In the genomic region with DNA sequence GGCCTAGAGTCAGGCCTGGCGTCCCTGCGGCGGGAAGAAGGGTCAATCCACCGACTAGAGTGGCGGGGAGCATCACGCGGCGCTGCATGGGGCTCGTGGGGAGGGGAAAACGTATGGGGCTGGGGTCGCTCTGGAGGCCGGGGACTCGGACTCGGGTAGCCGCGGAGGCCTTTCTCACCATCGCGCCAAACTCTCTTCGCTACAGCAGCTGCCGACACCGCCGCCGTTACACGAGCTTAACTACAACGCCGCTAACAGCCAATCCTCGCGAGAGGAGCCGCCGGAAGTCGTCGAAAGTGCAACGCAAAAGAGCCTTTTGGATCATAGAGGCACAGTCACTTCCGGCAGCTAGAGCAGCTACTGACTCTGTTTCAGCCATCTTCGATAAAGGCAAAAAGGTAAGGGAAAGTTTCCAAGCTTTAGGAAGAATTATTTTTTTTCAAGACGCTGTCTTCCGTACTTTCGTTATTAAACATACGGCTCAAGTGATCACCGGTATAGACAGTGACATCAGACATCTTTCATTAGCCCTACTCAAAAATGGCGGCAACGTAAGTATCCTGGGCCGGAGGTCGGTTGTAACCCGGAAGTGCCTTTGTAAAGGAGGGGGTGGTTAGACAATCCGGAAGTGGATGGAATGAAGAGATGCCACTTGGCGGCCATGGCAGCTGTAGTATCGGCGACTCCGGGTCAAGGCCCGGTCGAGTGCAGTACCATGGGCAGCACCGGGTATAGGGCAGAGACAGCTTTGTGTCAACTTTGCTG, we compare ENCODE assay signal across 1 cellular context.
TF ChIP-seq lines count a peak whose summit lies in the region.

A gene (minus strand): TSS at position 247 of the 765 bp plus-strand sequence. CDS start 66 bp downstream, at position 181.
A gene with protein sequence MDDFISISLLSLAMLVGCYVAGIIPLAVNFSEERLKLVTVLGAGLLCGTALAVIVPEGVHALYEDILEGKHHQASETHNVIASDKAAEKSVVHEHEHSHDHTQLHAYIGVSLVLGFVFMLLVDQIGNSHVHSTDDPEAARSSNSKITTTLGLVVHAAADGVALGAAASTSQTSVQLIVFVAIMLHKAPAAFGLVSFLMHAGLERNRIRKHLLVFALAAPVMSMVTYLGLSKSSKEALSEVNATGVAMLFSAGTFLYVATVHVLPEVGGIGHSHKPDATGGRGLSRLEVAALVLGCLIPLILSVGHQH (plus strand): TSS at position 640 of the 765 bp plus-strand sequence. CDS start 678 bp downstream, outside the sequence.

TF ChIP-seq in HepG2, 621 proteins besides CTCF, POLR2A, EP300 and RAD21 (continued from another document and continues in another):
- peak; percentile 74 for TF ChIP-seq POGZ (CRISPR knock-in tag; IDR thresholded peaks at IDR 0.05)
- TF ChIP-seq, protein P1, sequence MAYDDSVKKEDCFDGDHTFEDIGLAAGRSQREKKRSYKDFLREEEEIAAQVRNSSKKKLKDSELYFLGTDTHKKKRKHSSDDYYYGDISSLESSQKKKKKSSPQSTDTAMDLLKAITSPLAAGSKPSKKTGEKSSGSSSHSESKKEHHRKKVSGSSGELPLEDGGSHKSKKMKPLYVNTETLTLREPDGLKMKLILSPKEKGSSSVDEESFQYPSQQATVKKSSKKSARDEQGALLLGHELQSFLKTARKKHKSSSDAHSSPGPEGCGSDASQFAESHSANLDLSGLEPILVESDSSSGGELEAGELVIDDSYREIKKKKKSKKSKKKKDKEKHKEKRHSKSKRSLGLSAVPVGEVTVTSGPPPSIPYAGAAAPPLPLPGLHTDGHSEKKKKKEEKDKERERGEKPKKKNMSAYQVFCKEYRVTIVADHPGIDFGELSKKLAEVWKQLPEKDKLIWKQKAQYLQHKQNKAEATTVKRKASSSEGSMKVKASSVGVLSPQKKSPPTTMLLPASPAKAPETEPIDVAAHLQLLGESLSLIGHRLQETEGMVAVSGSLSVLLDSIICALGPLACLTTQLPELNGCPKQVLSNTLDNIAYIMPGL (CRISPR knock-in tag; IDR thresholded peaks at IDR 0.05; ENCODE audit: borderline replicate concordance in 1 of 2, low read depth in 1 of 2), result peak; percentile 59 to 76
- peak; percentile 43; the same call in 1 of the 2 replicates for TF ChIP-seq GATAD2A (CRISPR knock-in tag; IDR thresholded peaks at IDR 0.05)
- TF ChIP-seq ZNF546 (CRISPR knock-in tag; conservative IDR thresholded peaks at IDR 0.05), result no peak
- TF ChIP-seq HMG20B (CRISPR knock-in tag; conservative IDR thresholded peaks at IDR 0.05), result peak; percentile 1; the same call in 1 of the 2 replicates
- TF ChIP-seq FOSL2 (CRISPR knock-in tag; IDR thresholded peaks at IDR 0.05), result peak; percentile 28; the same call in 1 of the 2 replicates
- TF ChIP-seq ZNF350 (CRISPR knock-in tag; IDR thresholded peaks at IDR 0.05; ENCODE audit: borderline replicate concordance, low read depth), result peak; percentile 74; the same call in 1 of the 2 replicates
- TF ChIP-seq, protein P2, sequence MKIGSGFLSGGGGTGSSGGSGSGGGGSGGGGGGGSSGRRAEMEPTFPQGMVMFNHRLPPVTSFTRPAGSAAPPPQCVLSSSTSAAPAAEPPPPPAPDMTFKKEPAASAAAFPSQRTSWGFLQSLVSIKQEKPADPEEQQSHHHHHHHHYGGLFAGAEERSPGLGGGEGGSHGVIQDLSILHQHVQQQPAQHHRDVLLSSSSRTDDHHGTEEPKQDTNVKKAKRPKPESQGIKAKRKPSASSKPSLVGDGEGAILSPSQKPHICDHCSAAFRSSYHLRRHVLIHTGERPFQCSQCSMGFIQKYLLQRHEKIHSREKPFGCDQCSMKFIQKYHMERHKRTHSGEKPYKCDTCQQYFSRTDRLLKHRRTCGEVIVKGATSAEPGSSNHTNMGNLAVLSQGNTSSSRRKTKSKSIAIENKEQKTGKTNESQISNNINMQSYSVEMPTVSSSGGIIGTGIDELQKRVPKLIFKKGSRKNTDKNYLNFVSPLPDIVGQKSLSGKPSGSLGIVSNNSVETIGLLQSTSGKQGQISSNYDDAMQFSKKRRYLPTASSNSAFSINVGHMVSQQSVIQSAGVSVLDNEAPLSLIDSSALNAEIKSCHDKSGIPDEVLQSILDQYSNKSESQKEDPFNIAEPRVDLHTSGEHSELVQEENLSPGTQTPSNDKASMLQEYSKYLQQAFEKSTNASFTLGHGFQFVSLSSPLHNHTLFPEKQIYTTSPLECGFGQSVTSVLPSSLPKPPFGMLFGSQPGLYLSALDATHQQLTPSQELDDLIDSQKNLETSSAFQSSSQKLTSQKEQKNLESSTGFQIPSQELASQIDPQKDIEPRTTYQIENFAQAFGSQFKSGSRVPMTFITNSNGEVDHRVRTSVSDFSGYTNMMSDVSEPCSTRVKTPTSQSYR (CRISPR knock-in tag; IDR thresholded peaks at IDR 0.05; ENCODE audit: borderline replicate concordance), result peak; percentile 71; the same call in 1 of the 2 replicates
- TF ChIP-seq ZNF501 (CRISPR knock-in tag; IDR thresholded peaks at IDR 0.05), result peak; percentile 65; the same call in 1 of the 2 replicates
- peak; percentile 17; the same call in 1 of the 2 replicates for TF ChIP-seq ZNF788 (CRISPR knock-in tag; IDR thresholded peaks at IDR 0.05; ENCODE audit: borderline replicate concordance)
- TF ChIP-seq RNF2 (conservative IDR thresholded peaks at IDR 0.05; ENCODE audit: low read depth), result no peak
- no peak for TF ChIP-seq DNMT3B (CRISPR knock-in tag; conservative IDR thresholded peaks at IDR 0.05)
- TF ChIP-seq NR2F1 (CRISPR knock-in tag; IDR thresholded peaks at IDR 0.05), result peak in 1 of 2 experiments; percentile 37; a peak in 1 of 4 replicates
- TF ChIP-seq ZNF160 (CRISPR knock-in tag; IDR thresholded peaks at IDR 0.05), result no peak
- TF ChIP-seq U2AF1 (optimal IDR thresholded peaks at IDR 0.05; ENCODE audit: low read depth, low read length), result no peak
- no peak for TF ChIP-seq NFE2L2 (IDR thresholded peaks at IDR 0.05; ENCODE audit: low read length)
- TF ChIP-seq ZNF724P (CRISPR knock-in tag; IDR thresholded peaks at IDR 0.05; ENCODE audit: borderline replicate concordance), result no peak
- TF ChIP-seq, protein P3, sequence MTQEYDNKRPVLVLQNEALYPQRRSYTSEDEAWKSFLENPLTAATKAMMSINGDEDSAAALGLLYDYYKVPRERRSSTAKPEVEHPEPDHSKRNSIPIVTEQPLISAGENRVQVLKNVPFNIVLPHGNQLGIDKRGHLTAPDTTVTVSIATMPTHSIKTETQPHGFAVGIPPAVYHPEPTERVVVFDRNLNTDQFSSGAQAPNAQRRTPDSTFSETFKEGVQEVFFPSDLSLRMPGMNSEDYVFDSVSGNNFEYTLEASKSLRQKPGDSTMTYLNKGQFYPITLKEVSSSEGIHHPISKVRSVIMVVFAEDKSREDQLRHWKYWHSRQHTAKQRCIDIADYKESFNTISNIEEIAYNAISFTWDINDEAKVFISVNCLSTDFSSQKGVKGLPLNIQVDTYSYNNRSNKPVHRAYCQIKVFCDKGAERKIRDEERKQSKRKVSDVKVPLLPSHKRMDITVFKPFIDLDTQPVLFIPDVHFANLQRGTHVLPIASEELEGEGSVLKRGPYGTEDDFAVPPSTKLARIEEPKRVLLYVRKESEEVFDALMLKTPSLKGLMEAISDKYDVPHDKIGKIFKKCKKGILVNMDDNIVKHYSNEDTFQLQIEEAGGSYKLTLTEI (CRISPR knock-in tag; conservative IDR thresholded peaks at IDR 0.05), result no peak
- TF ChIP-seq PITX1 (CRISPR knock-in tag; IDR thresholded peaks at IDR 0.05), result peak; percentile 70; the same call in 1 of the 2 replicates
- no peak for TF ChIP-seq ZNF644 (CRISPR knock-in tag; IDR thresholded peaks at IDR 0.05; ENCODE audit: low read depth)
- TF ChIP-seq HMG20A (CRISPR knock-in tag; IDR thresholded peaks at IDR 0.05; ENCODE audit: borderline replicate concordance), result no peak
- TF ChIP-seq ZNF619 (CRISPR knock-in tag; IDR thresholded peaks at IDR 0.05), result no peak; the same call in 1 of the 2 replicates
- no peak for TF ChIP-seq ZFP1 (CRISPR knock-in tag; IDR thresholded peaks at IDR 0.05)
- peak; percentile 42 for TF ChIP-seq HDAC2 (CRISPR knock-in tag; IDR thresholded peaks at IDR 0.05)
- TF ChIP-seq ZNF253 (CRISPR knock-in tag; IDR thresholded peaks at IDR 0.05; ENCODE audit: borderline replicate concordance), result peak; percentile 35; the same call in 1 of the 2 replicates
- no peak for TF ChIP-seq PRMT3 (CRISPR knock-in tag; IDR thresholded peaks at IDR 0.05; ENCODE audit: borderline replicate concordance, low read depth)
- peak; percentile 72 for TF ChIP-seq ZMYM4 (CRISPR knock-in tag; IDR thresholded peaks at IDR 0.05)
- TF ChIP-seq HOXA9 (CRISPR knock-in tag; IDR thresholded peaks at IDR 0.05; ENCODE audit: borderline replicate concordance), result no peak
- TF ChIP-seq, protein P4, sequence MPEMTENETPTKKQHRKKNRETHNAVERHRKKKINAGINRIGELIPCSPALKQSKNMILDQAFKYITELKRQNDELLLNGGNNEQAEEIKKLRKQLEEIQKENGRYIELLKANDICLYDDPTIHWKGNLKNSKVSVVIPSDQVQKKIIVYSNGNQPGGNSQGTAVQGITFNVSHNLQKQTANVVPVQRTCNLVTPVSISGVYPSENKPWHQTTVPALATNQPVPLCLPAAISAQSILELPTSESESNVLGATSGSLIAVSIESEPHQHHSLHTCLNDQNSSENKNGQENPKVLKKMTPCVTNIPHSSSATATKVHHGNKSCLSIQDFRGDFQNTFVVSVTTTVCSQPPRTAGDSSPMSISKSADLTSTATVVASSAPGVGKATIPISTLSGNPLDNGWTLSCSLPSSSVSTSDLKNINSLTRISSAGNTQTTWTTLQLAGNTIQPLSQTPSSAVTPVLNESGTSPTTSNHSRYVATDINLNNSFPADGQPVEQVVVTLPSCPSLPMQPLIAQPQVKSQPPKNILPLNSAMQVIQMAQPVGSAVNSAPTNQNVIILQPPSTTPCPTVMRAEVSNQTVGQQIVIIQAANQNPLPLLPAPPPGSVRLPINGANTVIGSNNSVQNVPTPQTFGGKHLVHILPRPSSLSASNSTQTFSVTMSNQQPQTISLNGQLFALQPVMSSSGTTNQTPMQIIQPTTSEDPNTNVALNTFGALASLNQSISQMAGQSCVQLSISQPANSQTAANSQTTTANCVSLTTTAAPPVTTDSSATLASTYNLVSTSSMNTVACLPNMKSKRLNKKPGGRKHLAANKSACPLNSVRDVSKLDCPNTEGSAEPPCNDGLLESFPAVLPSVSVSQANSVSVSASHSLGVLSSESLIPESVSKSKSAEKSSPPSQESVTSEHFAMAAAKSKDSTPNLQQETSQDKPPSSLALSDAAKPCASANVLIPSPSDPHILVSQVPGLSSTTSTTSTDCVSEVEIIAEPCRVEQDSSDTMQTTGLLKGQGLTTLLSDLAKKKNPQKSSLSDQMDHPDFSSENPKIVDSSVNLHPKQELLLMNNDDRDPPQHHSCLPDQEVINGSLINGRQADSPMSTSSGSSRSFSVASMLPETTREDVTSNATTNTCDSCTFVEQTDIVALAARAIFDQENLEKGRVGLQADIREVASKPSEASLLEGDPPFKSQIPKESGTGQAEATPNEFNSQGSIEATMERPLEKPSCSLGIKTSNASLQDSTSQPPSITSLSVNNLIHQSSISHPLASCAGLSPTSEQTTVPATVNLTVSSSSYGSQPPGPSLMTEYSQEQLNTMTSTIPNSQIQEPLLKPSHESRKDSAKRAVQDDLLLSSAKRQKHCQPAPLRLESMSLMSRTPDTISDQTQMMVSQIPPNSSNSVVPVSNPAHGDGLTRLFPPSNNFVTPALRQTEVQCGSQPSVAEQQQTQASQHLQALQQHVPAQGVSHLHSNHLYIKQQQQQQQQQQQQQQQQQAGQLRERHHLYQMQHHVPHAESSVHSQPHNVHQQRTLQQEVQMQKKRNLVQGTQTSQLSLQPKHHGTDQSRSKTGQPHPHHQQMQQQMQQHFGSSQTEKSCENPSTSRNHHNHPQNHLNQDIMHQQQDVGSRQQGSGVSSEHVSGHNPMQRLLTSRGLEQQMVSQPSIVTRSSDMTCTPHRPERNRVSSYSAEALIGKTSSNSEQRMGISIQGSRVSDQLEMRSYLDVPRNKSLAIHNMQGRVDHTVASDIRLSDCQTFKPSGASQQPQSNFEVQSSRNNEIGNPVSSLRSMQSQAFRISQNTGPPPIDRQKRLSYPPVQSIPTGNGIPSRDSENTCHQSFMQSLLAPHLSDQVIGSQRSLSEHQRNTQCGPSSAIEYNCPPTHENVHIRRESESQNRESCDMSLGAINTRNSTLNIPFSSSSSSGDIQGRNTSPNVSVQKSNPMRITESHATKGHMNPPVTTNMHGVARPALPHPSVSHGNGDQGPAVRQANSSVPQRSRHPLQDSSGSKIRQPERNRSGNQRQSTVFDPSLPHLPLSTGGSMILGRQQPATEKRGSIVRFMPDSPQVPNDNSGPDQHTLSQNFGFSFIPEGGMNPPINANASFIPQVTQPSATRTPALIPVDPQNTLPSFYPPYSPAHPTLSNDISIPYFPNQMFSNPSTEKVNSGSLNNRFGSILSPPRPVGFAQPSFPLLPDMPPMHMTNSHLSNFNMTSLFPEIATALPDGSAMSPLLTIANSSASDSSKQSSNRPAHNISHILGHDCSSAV (CRISPR knock-in tag; IDR thresholded peaks at IDR 0.05; ENCODE audit: borderline replicate concordance), result no peak
- TF ChIP-seq, protein P5, sequence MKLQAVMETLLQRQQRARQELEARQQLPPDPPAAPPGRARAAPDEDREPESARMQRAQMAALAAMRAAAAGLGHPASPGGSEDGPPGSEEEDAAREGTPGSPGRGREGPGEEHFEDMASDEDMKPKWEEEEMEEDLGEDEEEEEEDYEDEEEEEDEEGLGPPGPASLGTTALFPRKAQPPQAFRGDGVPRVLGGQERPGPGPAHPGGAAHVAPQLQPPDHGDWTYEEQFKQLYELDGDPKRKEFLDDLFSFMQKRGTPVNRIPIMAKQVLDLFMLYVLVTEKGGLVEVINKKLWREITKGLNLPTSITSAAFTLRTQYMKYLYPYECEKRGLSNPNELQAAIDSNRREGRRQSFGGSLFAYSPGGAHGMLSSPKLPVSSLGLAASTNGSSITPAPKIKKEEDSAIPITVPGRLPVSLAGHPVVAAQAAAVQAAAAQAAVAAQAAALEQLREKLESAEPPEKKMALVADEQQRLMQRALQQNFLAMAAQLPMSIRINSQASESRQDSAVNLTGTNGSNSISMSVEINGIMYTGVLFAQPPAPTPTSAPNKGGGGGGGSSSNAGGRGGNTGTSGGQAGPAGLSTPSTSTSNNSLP (IDR thresholded peaks at IDR 0.05; ENCODE audit: low read depth, low read length), result no peak
- TF ChIP-seq ZNF333 (CRISPR knock-in tag; IDR thresholded peaks at IDR 0.05; ENCODE audit: borderline replicate concordance), result peak; percentile 9; the same call in 1 of the 2 replicates
- TF ChIP-seq ZNF207 (IDR thresholded peaks at IDR 0.05; ENCODE audit: borderline replicate concordance), result no peak
- peak; percentile 19; the same call in 1 of the 2 replicates for TF ChIP-seq ZNF264 (CRISPR knock-in tag; IDR thresholded peaks at IDR 0.05)
- TF ChIP-seq, protein P6, sequence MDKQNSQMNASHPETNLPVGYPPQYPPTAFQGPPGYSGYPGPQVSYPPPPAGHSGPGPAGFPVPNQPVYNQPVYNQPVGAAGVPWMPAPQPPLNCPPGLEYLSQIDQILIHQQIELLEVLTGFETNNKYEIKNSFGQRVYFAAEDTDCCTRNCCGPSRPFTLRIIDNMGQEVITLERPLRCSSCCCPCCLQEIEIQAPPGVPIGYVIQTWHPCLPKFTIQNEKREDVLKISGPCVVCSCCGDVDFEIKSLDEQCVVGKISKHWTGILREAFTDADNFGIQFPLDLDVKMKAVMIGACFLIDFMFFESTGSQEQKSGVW (CRISPR knock-in tag; IDR thresholded peaks at IDR 0.05; ENCODE audit: borderline replicate concordance), result no peak
- TF ChIP-seq SIX4 (CRISPR knock-in tag; IDR thresholded peaks at IDR 0.05), result peak; percentile 49; the same call in 1 of the 2 replicates
- TF ChIP-seq, protein P7, sequence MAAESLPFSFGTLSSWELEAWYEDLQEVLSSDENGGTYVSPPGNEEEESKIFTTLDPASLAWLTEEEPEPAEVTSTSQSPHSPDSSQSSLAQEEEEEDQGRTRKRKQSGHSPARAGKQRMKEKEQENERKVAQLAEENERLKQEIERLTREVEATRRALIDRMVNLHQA (CRISPR knock-in tag; IDR thresholded peaks at IDR 0.05), result no peak
- TF ChIP-seq NFIC (IDR thresholded peaks at IDR 0.05; ENCODE audit: low read length), result peak; percentile 12; the same call in 1 of the 2 replicates
- 0 out of 2 replicates have a peak, but pooled peaks have one; percentile 60 for TF ChIP-seq NRL (CRISPR knock-in tag; IDR thresholded peaks at IDR 0.05; ENCODE audit: borderline replicate concordance)
- peak; percentile 57; the same call in 1 of the 2 replicates for TF ChIP-seq FOXJ3 (CRISPR knock-in tag; IDR thresholded peaks at IDR 0.05; ENCODE audit: borderline replicate concordance)
